In genomic region chr10:132160231-132160630, GRCh38 we compare ENCODE assay signal across 2 cellular contexts. TPM values are rescaled to one million over a fixed set of nuclear protein-coding genes. Genes with fewer than 3 reads are reported as not detected.
"Had no signal": no experiment of that assay in that cellular context is flagged by ENCODE, and none has a peak within 500 bp of the region (broad histone marks: within the 10 kb centered on the region; RNA-seq: fewer than 3 reads in every experiment).

No MANE protein-coding gene starts in this region.

RNA-seq across cellular contexts. Expression of gene DPYSL4, which starts 26.5 kb away (rescaled TPM):
- total RNA-seq: K562 had no signal
- polyA plus RNA-seq: IgD-negative memory B cell had no signal
